12 cellular contexts compared by ENCODE assay signal in genomic region chr13:21948781-21949474, GRCh38.
A peak's percentile ranks its signal among the peaks of the same experiment; 100 is the strongest.
DNase-seq lines count a peak whose midpoint lies in the region; ATAC-seq lines count a peak whose summit lies in the region.
"Had no signal": no experiment of that assay in that cellular context is flagged by ENCODE, and none has a peak within 500 bp of the region (broad histone marks: within the 10 kb centered on the region; RNA-seq: fewer than 3 reads in every experiment).

No MANE protein-coding gene starts in this region.

- H3K27ac ChIP-seq in BLaER1 treated with 17β-estradiol and CSF1 and Interleukin-3, amounts not matched to agents 10 nM and 100 nM: peak overlapping the region in 6 of 11 experiments; percentile 9 to 66 (median 54); a peak in 11 of 22 replicates
- H3K27ac ChIP-seq: suprapubic skin had no signal

- H3K9me3 ChIP-seq in BLaER1 treated with 17β-estradiol and CSF1 and Interleukin-3, amounts not matched to agents 10 nM and 100 nM (replicated peaks in 1 of 11): peaks cover 33 to 52% (median 39%) of the 10 kb centered on the region in 11 experiments

- no peaks in the 10 kb centered on the region for H4K20me1 ChIP-seq in BLaER1 treated with 17β-estradiol and CSF1 and Interleukin-3, amounts not matched to agents 10 nM and 100 nM

- H3K27me3 ChIP-seq in BLaER1 treated with 17β-estradiol and CSF1 and Interleukin-3, amounts not matched to agents 10 nM and 100 nM: peaks cover 0 to 13% (median 0%) of the 10 kb centered on the region in 11 experiments; a peak in 2 of 22 replicates
- H3K27me3 ChIP-seq: suprapubic skin had no signal

- ATAC-seq in GM19324 (IDR thresholded peaks at IDR 0.05; ENCODE audit: low FRiP score, unreplicated experiment) (peak; percentile 71), HG02623 (IDR thresholded peaks at IDR 0.05; ENCODE audit: unreplicated experiment) (peak; percentile 85), HG03442 (IDR thresholded peaks at IDR 0.05; ENCODE audit: unreplicated experiment) (peak; percentile 67), GM19455 (IDR thresholded peaks at IDR 0.05; ENCODE audit: unreplicated experiment) (no peak)
- ATAC-seq: Right ventricle myocardium inferior had no signal

- DNase-seq in midbrain (lab: John Stamatoyannopoulos, UW) (no peak), OCI-M1 (lab: John Stamatoyannopoulos, UW) (no peak)
- DNase-seq in activated CD4-positive, alpha-beta T cell treated with anti-CD3 and anti-CD28 coated beads, Interleukin-2, amount 50 U/mL, for 1 hour: no peak
- DNase-seq: NCI-H1694 treated with DMSO at 0.1 percent for 48 hours; stimulated activated CD4-positive, alpha-beta T cell treated with anti-CD3 and anti-CD28 coated beads, Interleukin-15, amount 100 ng/mL, for 24 hours had no signal

- H3K9ac ChIP-seq in BLaER1 treated with 17β-estradiol and CSF1 and Interleukin-3, amounts not matched to agents 10 nM and 100 nM: peak overlapping the region in 10 of 11 experiments; percentile 2 to 61 (median 32); a peak in 13 of 22 replicates

- peak overlapping the region; percentile 77 to 91 (median 85) for H3K4me2 ChIP-seq in BLaER1 treated with 17β-estradiol and CSF1 and Interleukin-3, amounts not matched to agents 10 nM and 100 nM

- peak overlapping the region in 8 of 10 experiments; percentile 12 to 48 (median 36); a peak in 9 of 20 replicates for H3K4me3 ChIP-seq in BLaER1 treated with 17β-estradiol and CSF1 and Interleukin-3, amounts not matched to agents 10 nM and 100 nM
- H3K4me3 ChIP-seq: suprapubic skin had no signal

- peaks cover 0 to 18% (median 13%) of the 10 kb centered on the region in 11 experiments; a peak in 12 of 22 replicates for H3K36me3 ChIP-seq in BLaER1 treated with 17β-estradiol and CSF1 and Interleukin-3, amounts not matched to agents 10 nM and 100 nM
- H3K36me3 ChIP-seq: suprapubic skin had no signal

- peaks cover 9 to 54% (median 46%) of the 10 kb centered on the region in 10 experiments for H3K4me1 ChIP-seq in BLaER1 treated with 17β-estradiol and CSF1 and Interleukin-3, amounts not matched to agents 10 nM and 100 nM
- H3K4me1 ChIP-seq: suprapubic skin had no signal
